Comparison of ENCODE assay signal across 26 cellular contexts in genomic region chr21:39321424-39321823, GRCh38. TPM values are rescaled to one million over a fixed set of nuclear protein-coding genes. Genes with fewer than 3 reads are reported as not detected.
DNase-seq lines count a peak whose midpoint lies in the region; ATAC-seq and TF ChIP-seq lines count a peak whose summit lies in the region.
"Had no signal": no experiment of that assay in that cellular context is flagged by ENCODE, and none has a peak within 500 bp of the region (broad histone marks: within the 10 kb centered on the region; RNA-seq: fewer than 3 reads in every experiment).

No MANE protein-coding gene starts in this region.

- no peak for TF ChIP-seq CTCF in RWPE1 (conservative IDR thresholded peaks at IDR 0.05; ENCODE audit: low read depth)
- TF ChIP-seq CTCF in SK-N-SH (IDR thresholded peaks at IDR 0.05): no peak

- ATAC-seq in HG03520 (IDR thresholded peaks at IDR 0.05; ENCODE audit: unreplicated experiment): no peak
- no peak for ATAC-seq in HG03139 (IDR thresholded peaks at IDR 0.05; ENCODE audit: unreplicated experiment)
- no peak for ATAC-seq in GM19395 (IDR thresholded peaks at IDR 0.05; ENCODE audit: unreplicated experiment)
- ATAC-seq: activated CD4-positive, alpha-beta T cell treated with anti-CD3 and anti-CD28 coated beads for 36 hours; activated T-cell treated with anti-CD3 and anti-CD28 coated beads, Interleukin-2, amount 50 U/mL, for 4 hours; gastrocnemius medialis had no signal

- H3K4me1 ChIP-seq in skeletal muscle satellite cell (ENCODE audit: control insufficient read depth, insufficient read depth, low read length) (peaks cover 11% of the 10 kb centered on the region), SK-N-SH (ENCODE audit: control insufficient read depth in 1 of 2, insufficient read depth in 2 of 2, low read depth in 1 of 2, low read length in 1 of 2) (peaks cover 0 to 2% of the 10 kb centered on the region in 2 experiments; a peak in 1 of 4 replicates)
- H3K4me1 ChIP-seq: tibial nerve had no signal

- no peaks in the 10 kb centered on the region for H3K79me2 ChIP-seq in SK-N-SH (ENCODE audit: insufficient read depth)

- TF ChIP-seq EP300 in SK-N-SH (IDR thresholded peaks at IDR 0.05; ENCODE audit: borderline replicate concordance in 1 of 2, low read depth in 1 of 2, low read length in 1 of 2): no peak

- no peaks in the 10 kb centered on the region for H3K9me2 ChIP-seq in SK-N-SH

- 88% methylated on average over 6 of the region's 6 CpGs for WGBS in SK-N-SH (ENCODE audit: low lambda C conversion rate)

- POLR2A ChIA-PET in RWPE1 (lab: Yijun Ruan, JAX; ENCODE audit: low non-redundant PET): no interaction called here
- POLR2A ChIA-PET in SK-N-SH (lab: Yijun Ruan, JAX): no interaction called here

- peak; percentile 10 for DNase-seq in HPDE6-E6E7 (ENCODE audit: extremely low spot score)
- DNase-seq in RWPE1 (ENCODE audit: low spot score): peak; percentile 18
- DNase-seq in fibroblast of gingiva (ENCODE audit: low read depth): peak; percentile 3
- DNase-seq in SK-N-SH: no peak
- DNase-seq: activated CD4-positive, alpha-beta T cell treated with anti-CD3 and anti-CD28 coated beads for 36 hours; activated naive CD4-positive, alpha-beta T cell; activated T-cell treated with anti-CD3 and anti-CD28 coated beads, Interleukin-2, amount 50 U/mL, for 4 hours; CD8-positive, alpha-beta memory T cell; DMS153; effector CD8-positive, alpha-beta T cell; gastrocnemius medialis; GF-D8; GOT3; NCI-H1092 treated with DMSO at 0.1 percent for 48 hours; NCI-H2029; NCI-H345; NCI-H82; OCI-M1; SHP77 treated with DMSO at 0.1 percent for 48 hours; sigmoid colon; stimulated activated CD8-positive, alpha-beta memory T cell treated with anti-CD3 and anti-CD28 coated beads, Interleukin-4, amount 100 ng/mL, for 48 hours had no signal

- H3K27ac ChIP-seq in RWPE1 (peak overlapping the region; percentile 71), SK-N-SH (ENCODE audit: low read depth in 2 of 2, low read length in 1 of 2) (no peak overlapping the region; a peak in 1 of 4 replicates)
- H3K27ac ChIP-seq: gastrocnemius medialis, tibial nerve had no signal

- H3K27me3 ChIP-seq in skeletal muscle satellite cell (ENCODE audit: control insufficient read depth, insufficient read depth, low read length) (no peaks in the 10 kb centered on the region), SK-N-SH (ENCODE audit: insufficient read depth) (no peaks in the 10 kb centered on the region)
- H3K27me3 ChIP-seq: gastrocnemius medialis, sigmoid colon, tibial nerve had no signal

- H3K9me3 ChIP-seq in skeletal muscle satellite cell (replicated peaks; ENCODE audit: low read length) (no peaks in the 10 kb centered on the region), SK-N-SH (no peaks in the 10 kb centered on the region)
- H3K9me3 ChIP-seq: gastrocnemius medialis, sigmoid colon, tibial nerve had no signal

- CTCF ChIA-PET in RWPE1 (lab: Yijun Ruan, JAX): no interaction called here
- CTCF ChIA-PET in SK-N-SH (lab: Yijun Ruan, JAX): no interaction called here

- no peak overlapping the region for H3K9ac ChIP-seq in skeletal muscle satellite cell (ENCODE audit: low read depth, low read length)
- no peak overlapping the region for H3K9ac ChIP-seq in SK-N-SH

- H3K4me2 ChIP-seq in skeletal muscle satellite cell (ENCODE audit: low read length): peak overlapping the region; percentile 34
- no peak overlapping the region for H3K4me2 ChIP-seq in SK-N-SH

- H3K4me3 ChIP-seq in skeletal muscle satellite cell (ENCODE audit: low read length) (no peak overlapping the region), SK-N-SH (ENCODE audit: low read depth in 2 of 2, low read length in 1 of 2) (no peak overlapping the region)
- H3K4me3 ChIP-seq: gastrocnemius medialis, sigmoid colon, tibial nerve had no signal

- no peaks in the 10 kb centered on the region for H3F3A ChIP-seq in SK-N-SH (replicated peaks; ENCODE audit: insufficient read depth)

- H2AFZ ChIP-seq in SK-N-SH (ENCODE audit: low read depth): no peak overlapping the region

- H3K36me3 ChIP-seq in skeletal muscle satellite cell (ENCODE audit: insufficient read depth, low read length) (no peaks in the 10 kb centered on the region), SK-N-SH (replicated peaks in 1 of 2; ENCODE audit: control insufficient read depth in 1 of 2, insufficient read depth in 2 of 2, low read length in 1 of 2) (no peaks in the 10 kb centered on the region)
- H3K36me3 ChIP-seq: gastrocnemius medialis, sigmoid colon, tibial nerve had no signal

- H4K20me1 ChIP-seq in SK-N-SH (ENCODE audit: insufficient read depth): no peaks in the 10 kb centered on the region

- no peak for TF ChIP-seq RAD21 in SK-N-SH (IDR thresholded peaks at IDR 0.05; ENCODE audit: low read length)

TF ChIP-seq in SK-N-SH, 30 proteins besides CTCF, POLR2A, EP300 and RAD21:
- TF ChIP-seq, protein P1, sequence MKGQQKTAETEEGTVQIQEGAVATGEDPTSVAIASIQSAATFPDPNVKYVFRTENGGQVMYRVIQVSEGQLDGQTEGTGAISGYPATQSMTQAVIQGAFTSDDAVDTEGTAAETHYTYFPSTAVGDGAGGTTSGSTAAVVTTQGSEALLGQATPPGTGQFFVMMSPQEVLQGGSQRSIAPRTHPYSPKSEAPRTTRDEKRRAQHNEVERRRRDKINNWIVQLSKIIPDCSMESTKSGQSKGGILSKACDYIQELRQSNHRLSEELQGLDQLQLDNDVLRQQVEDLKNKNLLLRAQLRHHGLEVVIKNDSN (IDR thresholded peaks at IDR 0.05; ENCODE audit: borderline replicate concordance, low read depth): no peak
- TF ChIP-seq, protein P2, sequence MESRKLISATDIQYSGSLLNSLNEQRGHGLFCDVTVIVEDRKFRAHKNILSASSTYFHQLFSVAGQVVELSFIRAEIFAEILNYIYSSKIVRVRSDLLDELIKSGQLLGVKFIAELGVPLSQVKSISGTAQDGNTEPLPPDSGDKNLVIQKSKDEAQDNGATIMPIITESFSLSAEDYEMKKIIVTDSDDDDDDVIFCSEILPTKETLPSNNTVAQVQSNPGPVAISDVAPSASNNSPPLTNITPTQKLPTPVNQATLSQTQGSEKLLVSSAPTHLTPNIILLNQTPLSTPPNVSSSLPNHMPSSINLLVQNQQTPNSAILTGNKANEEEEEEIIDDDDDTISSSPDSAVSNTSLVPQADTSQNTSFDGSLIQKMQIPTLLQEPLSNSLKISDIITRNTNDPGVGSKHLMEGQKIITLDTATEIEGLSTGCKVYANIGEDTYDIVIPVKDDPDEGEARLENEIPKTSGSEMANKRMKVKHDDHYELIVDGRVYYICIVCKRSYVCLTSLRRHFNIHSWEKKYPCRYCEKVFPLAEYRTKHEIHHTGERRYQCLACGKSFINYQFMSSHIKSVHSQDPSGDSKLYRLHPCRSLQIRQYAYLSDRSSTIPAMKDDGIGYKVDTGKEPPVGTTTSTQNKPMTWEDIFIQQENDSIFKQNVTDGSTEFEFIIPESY (IDR thresholded peaks at IDR 0.05; ENCODE audit: borderline replicate concordance, low read depth): no peak
- TF ChIP-seq FOSL2 (IDR thresholded peaks at IDR 0.05; ENCODE audit: borderline replicate concordance, low read depth) (no peak), YY1 (IDR thresholded peaks at IDR 0.05; ENCODE audit: low read depth) (no peak), TEAD4 (IDR thresholded peaks at IDR 0.05; ENCODE audit: borderline replicate concordance, insufficient read depth) (no peak), NFIC (IDR thresholded peaks at IDR 0.05; ENCODE audit: borderline replicate concordance) (no peak), MXI1 (IDR thresholded peaks at IDR 0.05; ENCODE audit: low read depth, low read length) (no peak), CHD2 (IDR thresholded peaks at IDR 0.05; ENCODE audit: low read length, partially characterized antibody) (no peak), NRF1 (IDR thresholded peaks at IDR 0.05; ENCODE audit: low read depth, low read length) (no peak), REST (IDR thresholded peaks at IDR 0.05; ENCODE audit: low read depth, low read length) (no peak), TCF12 (IDR thresholded peaks at IDR 0.05) (no peak)
- TF ChIP-seq, protein P3, sequence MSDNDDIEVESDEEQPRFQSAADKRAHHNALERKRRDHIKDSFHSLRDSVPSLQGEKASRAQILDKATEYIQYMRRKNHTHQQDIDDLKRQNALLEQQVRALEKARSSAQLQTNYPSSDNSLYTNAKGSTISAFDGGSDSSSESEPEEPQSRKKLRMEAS (IDR thresholded peaks at IDR 0.05; ENCODE audit: low read depth): no peak

RNA-seq across cellular contexts. Expression of gene BRWD1, which starts 8.0 kb away (rescaled TPM):
- 37.8 and 46.4 TPM in 2 replicates for total RNA-seq in skeletal muscle satellite cell (2012; rRNA removed)
- 7.9 and 9.1 TPM in 2 replicates for polyA plus RNA-seq in SK-N-SH (2012; rRNA removed)
- 10.3 and 13.3 TPM in 2 replicates for polyA plus RNA-seq in SK-N-SH (2012; cell fraction: cytosol; rRNA removed)
- polyA plus RNA-seq in SK-N-SH (2012; cell fraction: nucleus; rRNA removed): 9.6 and 12.3 TPM in 2 replicates

RNA-seq across cellular contexts. Expression of gene HMGN1, which starts 27.5 kb away (rescaled TPM):
- 190 and 226 TPM in 2 replicates for total RNA-seq in skeletal muscle satellite cell (2012; rRNA removed)
- polyA plus RNA-seq in SK-N-SH (2012; rRNA removed): 203 and 219 TPM in 2 replicates
- polyA plus RNA-seq in SK-N-SH (2012; cell fraction: cytosol; rRNA removed): 266 and 361 TPM in 2 replicates
- 150 and 210 TPM in 2 replicates for polyA plus RNA-seq in SK-N-SH (2012; cell fraction: nucleus; rRNA removed)
